28 cellular contexts compared by ENCODE assay signal in genomic region chr17:1653735-1654134, GRCh38.
"Had no signal": no experiment of that assay in that cellular context is flagged by ENCODE, and none has a peak within 500 bp of the region (broad histone marks: within the 10 kb centered on the region; RNA-seq: fewer than 3 reads in every experiment).

No MANE protein-coding gene starts in this region.

- H3K9me3 ChIP-seq: esophagus squamous epithelium, right atrium auricular region, testis, transverse colon, uterus had no signal

- H3K9ac ChIP-seq: parathyroid adenoma had no signal

- H3K4me3 Mint-ChIP-seq: activated CD4-positive, alpha-beta T cell treated with anti-CD3 and anti-CD28 coated beads for 36 hours; activated T-cell treated with anti-CD3 and anti-CD28 coated beads, Interleukin-2, amount 50 U/mL, for 4 hours; activated T-helper 17 cell treated with anti-CD3 and anti-CD28 coated beads, Interleukin-2, amount 50 U/mL, for 72 hours; central memory CD8-positive, alpha-beta T cell; dendritic cell treated with granulocyte-macrophage colony-stimulating factor and Interleukin-4, amounts not matched to agents 40 ng/mL and 50 ng/mL, for 4 days; nephron; T-helper 2 cell treated with Interferon-gamma antibody and Interleukin-4, amounts not matched to agents 5 μg/mL and 100 μg/mL, for 36 hours had no signal

- H3K79me2 ChIP-seq: hepatocyte, parathyroid adenoma had no signal

- ATAC-seq: activated CD4-positive, alpha-beta T cell treated with anti-CD3 and anti-CD28 coated beads for 36 hours; activated T-cell treated with anti-CD3 and anti-CD28 coated beads, Interleukin-2, amount 50 U/mL, for 4 hours; activated T-helper 17 cell treated with anti-CD3 and anti-CD28 coated beads, Interleukin-2, amount 50 U/mL, for 72 hours; left colon; stimulated activated naive CD8-positive, alpha-beta T cell treated with anti-CD3 and anti-CD28 coated beads, Interleukin-15, Interleukin-2, amounts not matched to agents 100 U/mL and 50 U/mL, for 24 hours had no signal

- H3K27me3 ChIP-seq: esophagus squamous epithelium, hepatocyte, right atrium auricular region, testis, transverse colon, uterus had no signal

- H3K27ac Mint-ChIP-seq: activated CD4-positive, alpha-beta T cell treated with anti-CD3 and anti-CD28 coated beads for 36 hours; activated T-helper 17 cell treated with anti-CD3 and anti-CD28 coated beads, Interleukin-2, amount 50 U/mL, for 72 hours; dendritic cell treated with granulocyte-macrophage colony-stimulating factor and Interleukin-4, amounts not matched to agents 40 ng/mL and 50 ng/mL, for 4 days; nephron; T-helper 2 cell treated with Interferon-gamma antibody and Interleukin-4, amounts not matched to agents 5 μg/mL and 100 μg/mL, for 36 hours had no signal

- H3K4me3 ChIP-seq: esophagus squamous epithelium, hepatocyte, right atrium auricular region, testis, transverse colon, uterus had no signal

- H3K9me3 Mint-ChIP-seq: activated T-cell treated with anti-CD3 and anti-CD28 coated beads, Interleukin-2, amount 50 U/mL, for 4 hours; activated T-helper 17 cell treated with anti-CD3 and anti-CD28 coated beads, Interleukin-2, amount 50 U/mL, for 72 hours; central memory CD8-positive, alpha-beta T cell; dendritic cell treated with granulocyte-macrophage colony-stimulating factor and Interleukin-4, amounts not matched to agents 40 ng/mL and 50 ng/mL, for 4 days; nephron; T-helper 2 cell treated with Interferon-gamma antibody and Interleukin-4, amounts not matched to agents 5 μg/mL and 100 μg/mL, for 36 hours had no signal

- H3K36me3 ChIP-seq: uterus had no signal

- H3K27me3 Mint-ChIP-seq: activated CD4-positive, alpha-beta T cell treated with anti-CD3 and anti-CD28 coated beads for 36 hours; activated T-helper 17 cell treated with anti-CD3 and anti-CD28 coated beads, Interleukin-2, amount 50 U/mL, for 72 hours; central memory CD8-positive, alpha-beta T cell; dendritic cell treated with granulocyte-macrophage colony-stimulating factor and Interleukin-4, amounts not matched to agents 40 ng/mL and 50 ng/mL, for 4 days had no signal

- H3K4me1 Mint-ChIP-seq: central memory CD8-positive, alpha-beta T cell; nephron had no signal

- H3K27ac ChIP-seq: epithelial cell of prostate, hepatocyte, parathyroid adenoma, right atrium auricular region, testis, transverse colon, uterus had no signal

- H2AFZ ChIP-seq: hepatocyte, parathyroid adenoma had no signal

- H3K4me2 ChIP-seq: hepatocyte had no signal

- FAIRE-seq: frontal cortex had no signal

- DNase-seq: activated CD4-positive, alpha-beta T cell treated with anti-CD3 and anti-CD28 coated beads for 36 hours; activated CD4-positive, alpha-beta T cell treated with anti-CD3 and anti-CD28 coated beads, Interleukin-2, amount 50 U/mL, for 48 hours; activated CD4-positive, CD25-positive, alpha-beta regulatory T cell; activated CD8-positive, alpha-beta memory T cell treated with anti-CD3 and anti-CD28 coated beads for 24 hours; activated gamma-delta T cell treated with Interleukin-2 at 50 U/mL for 16 hours; activated naive CD4-positive, alpha-beta T cell treated with anti-CD3 and anti-CD28 coated beads, Interleukin-2, amount 50 U/mL, for 16 hours; activated T-cell treated with anti-CD3 and anti-CD28 coated beads, Interleukin-2, amount 50 U/mL, for 4 hours; anterior cingulate cortex; esophagus squamous epithelium; islet precursor cell; left colon; mammary epithelial cell; stimulated activated CD4-positive, alpha-beta T cell treated with anti-CD3 and anti-CD28 coated beads, Interleukin-4, amount 100 ng/mL, for 1 hour; stimulated activated naive CD8-positive, alpha-beta T cell treated with anti-CD3 and anti-CD28 coated beads, Interleukin-15, Interleukin-2, amounts not matched to agents 100 U/mL and 50 U/mL, for 24 hours; T-helper 1 cell; testis; transverse colon; uterus had no signal
